Comparison of ENCODE assay signal across 10 cellular contexts in genomic region chr10:114801411-114801813, GRCh38. TPM values are rescaled to one million over a fixed set of nuclear protein-coding genes. Genes with fewer than 3 reads are reported as not detected.
DNase-seq lines count a peak whose midpoint lies in the region; ATAC-seq and TF ChIP-seq lines count a peak whose summit lies in the region.
"Had no signal": no experiment of that assay in that cellular context is flagged by ENCODE, and none has a peak within 500 bp of the region (broad histone marks: within the 10 kb centered on the region; RNA-seq: fewer than 3 reads in every experiment).

No MANE protein-coding gene starts in this region.

- H3K4me3 Mint-ChIP-seq in activated CD8-positive, alpha-beta memory T cell treated with anti-CD3 and anti-CD28 coated beads, Interleukin-2, amount 10 ng/mL, durations not matched to agents 7 days and 5 days: peak overlapping the region; percentile 58

- H2AFZ ChIP-seq in MM.1S (ENCODE audit: low read length) (peak overlapping the region; percentile 51), osteoblast (ENCODE audit: low read length) (peak overlapping the region; percentile 29), PC-9 (no peak overlapping the region)

- intact Hi-C loops in PC-9 (cut with micrococcal nuclease; ENCODE audit: unreplicated experiment): no loop called here

- H3K9me3 Mint-ChIP-seq in activated CD8-positive, alpha-beta memory T cell treated with anti-CD3 and anti-CD28 coated beads, Interleukin-2, amount 10 ng/mL, durations not matched to agents 7 days and 5 days (ENCODE audit: low read depth): peaks cover 2% of the 10 kb centered on the region

- H4K20me1 ChIP-seq in MM.1S (ENCODE audit: insufficient read depth, low read length): no peaks in the 10 kb centered on the region
- H4K20me1 ChIP-seq in osteoblast (ENCODE audit: insufficient read depth, low read length): no peaks in the 10 kb centered on the region
- H4K20me1 ChIP-seq in PC-9 (ENCODE audit: insufficient read depth): no peaks in the 10 kb centered on the region

- BruUV-seq in PC-9 (replicated peaks; lab: Mats Ljungman, UMichigan): no TSS peak

- TF ChIP-seq CTCF in MM.1S (IDR thresholded peaks at IDR 0.05; ENCODE audit: low read length): peak; percentile 20
- no peak for TF ChIP-seq CTCF in osteoblast (IDR thresholded peaks at IDR 0.05; ENCODE audit: extremely low read depth, low read depth, low read length)
- no peak for TF ChIP-seq CTCF in PC-9 (conservative IDR thresholded peaks at IDR 0.05)

- DNase-seq in activated CD8-positive, alpha-beta memory T cell treated with anti-CD3 and anti-CD28 coated beads, Interleukin-2, amount 10 ng/mL, durations not matched to agents 7 days and 5 days: peak; percentile 67
- DNase-seq in activated CD8-positive, alpha-beta memory T cell treated with anti-CD3 and anti-CD28 coated beads for 24 hours: no peak
- DNase-seq in MM.1S: peak; percentile 84
- no peak for DNase-seq in osteoblast (ENCODE audit: insufficient read length, low spot score, missing footprints)
- no peak for DNase-seq in HUDEP-2 (lab: John Stamatoyannopoulos, UW; ENCODE audit: unreplicated experiment in 76 of 76)
- DNase-seq in kidney tubule cell (ENCODE audit: low spot score): no peak
- no peak for DNase-seq in PC-9
- DNase-seq: upper lobe of left lung had no signal

- peaks cover 26% of the 10 kb centered on the region for H3K4me1 ChIP-seq in MM.1S (ENCODE audit: low read length)
- peaks cover 2% of the 10 kb centered on the region for H3K4me1 ChIP-seq in osteoblast (ENCODE audit: insufficient read depth, low read length)
- no peaks in the 10 kb centered on the region for H3K4me1 ChIP-seq in PC-9 (replicated peaks; ENCODE audit: insufficient read depth)
- H3K4me1 ChIP-seq: upper lobe of left lung had no signal

- peaks cover 29% of the 10 kb centered on the region for H3K4me1 Mint-ChIP-seq in activated CD8-positive, alpha-beta memory T cell treated with anti-CD3 and anti-CD28 coated beads, Interleukin-2, amount 10 ng/mL, durations not matched to agents 7 days and 5 days

- peak overlapping the region; percentile 2; the same call in 1 of the 2 replicates for H3K9ac ChIP-seq in MM.1S (ENCODE audit: low read length)

- H3K27ac Mint-ChIP-seq in activated CD8-positive, alpha-beta memory T cell treated with anti-CD3 and anti-CD28 coated beads, Interleukin-2, amount 10 ng/mL, durations not matched to agents 7 days and 5 days: peak overlapping the region; percentile 87

- no peaks in the 10 kb centered on the region for H3K27me3 Mint-ChIP-seq in activated CD8-positive, alpha-beta memory T cell treated with anti-CD3 and anti-CD28 coated beads, Interleukin-2, amount 10 ng/mL, durations not matched to agents 7 days and 5 days

- H3K4me3 ChIP-seq in MM.1S (ENCODE audit: low read length): peak overlapping the region; percentile 33
- no peak overlapping the region for H3K4me3 ChIP-seq in osteoblast (ENCODE audit: insufficient read depth, low read length)
- H3K4me3 ChIP-seq in PC-9: no peak overlapping the region
- H3K4me3 ChIP-seq: upper lobe of left lung had no signal

- peaks cover 22% of the 10 kb centered on the region for H3K36me3 Mint-ChIP-seq in activated CD8-positive, alpha-beta memory T cell treated with anti-CD3 and anti-CD28 coated beads, Interleukin-2, amount 10 ng/mL, durations not matched to agents 7 days and 5 days

- peak overlapping the region; percentile 50 for H3K4me2 ChIP-seq in MM.1S (ENCODE audit: low read depth, low read length)
- H3K4me2 ChIP-seq in osteoblast (ENCODE audit: insufficient read depth, low read length): no peak overlapping the region
- H3K4me2 ChIP-seq in PC-9: no peak overlapping the region

- ATAC-seq in activated CD8-positive, alpha-beta memory T cell treated with anti-CD3 and anti-CD28 coated beads, Interleukin-2, amount 10 ng/mL, durations not matched to agents 7 days and 5 days: peak; percentile 93
- peak; percentile 76 for ATAC-seq in HG02610 (IDR thresholded peaks at IDR 0.05; ENCODE audit: unreplicated experiment)

- no peaks in the 10 kb centered on the region for H3K79me2 ChIP-seq in MM.1S (ENCODE audit: low read length)
- H3K79me2 ChIP-seq in osteoblast (ENCODE audit: insufficient read depth, low read length): no peaks in the 10 kb centered on the region
- no peaks in the 10 kb centered on the region for H3K79me2 ChIP-seq in PC-9 (ENCODE audit: low read depth)

- H3K27me3 ChIP-seq in MM.1S (replicated peaks; ENCODE audit: insufficient read depth, low read length) (no peaks in the 10 kb centered on the region), osteoblast (ENCODE audit: insufficient read depth, low read length) (no peaks in the 10 kb centered on the region), PC-9 (ENCODE audit: insufficient read depth, low read depth) (no peaks in the 10 kb centered on the region)
- H3K27me3 ChIP-seq: upper lobe of left lung had no signal

- no peaks in the 10 kb centered on the region for H3K9me2 ChIP-seq in MM.1S (replicated peaks; ENCODE audit: insufficient read depth, low read length)
- no peaks in the 10 kb centered on the region for H3K9me2 ChIP-seq in PC-9 (ENCODE audit: insufficient read depth)

- H3K9me3 ChIP-seq in MM.1S (replicated peaks; ENCODE audit: insufficient read depth, low read length) (no peaks in the 10 kb centered on the region), osteoblast (ENCODE audit: low read depth, low read length) (no peaks in the 10 kb centered on the region), PC-9 (ENCODE audit: insufficient read depth, low read depth) (no peaks in the 10 kb centered on the region)
- H3K9me3 ChIP-seq: upper lobe of left lung had no signal

- no peaks in the 10 kb centered on the region for H3K36me3 ChIP-seq in MM.1S (replicated peaks; ENCODE audit: insufficient read depth, low read length)
- H3K36me3 ChIP-seq in osteoblast (ENCODE audit: insufficient read depth, low read length): no peaks in the 10 kb centered on the region
- no peaks in the 10 kb centered on the region for H3K36me3 ChIP-seq in PC-9 (ENCODE audit: low read depth)
- H3K36me3 ChIP-seq: upper lobe of left lung had no signal

- CTCF ChIA-PET in activated CD8-positive, alpha-beta memory T cell treated with anti-CD3 and anti-CD28 coated beads, Interleukin-2, amount 10 ng/mL, durations not matched to agents 7 days and 5 days (lab: Charles Lee): interaction anchor here (0.6 to 4.5 kb wide), 6 partner anchors 9 to 78 kb away, joined by 3 to 46 read pairs (median 4); partner anchors contain the start of gene FHIP2A
- CTCF ChIA-PET in PC-9 (lab: Charles Lee): no interaction called here

- POLR2A ChIA-PET in PC-9 (lab: Charles Lee; ENCODE audit: unreplicated experiment): no interaction called here

- peaks cover 12% of the 10 kb centered on the region; the same call in 1 of the 2 replicates for H3F3A ChIP-seq in MM.1S (ENCODE audit: insufficient read depth, low read length)
- H3F3A ChIP-seq in PC-9 (ENCODE audit: insufficient read depth, low read depth): no peaks in the 10 kb centered on the region

- H3K27ac ChIP-seq in MM.1S (ENCODE audit: low read length): peak overlapping the region; percentile 66; the same call in 1 of the 2 replicates
- no peak overlapping the region for H3K27ac ChIP-seq in osteoblast (ENCODE audit: low read depth, low read length)
- H3K27ac ChIP-seq in PC-9: no peak overlapping the region
- H3K27ac ChIP-seq: epithelial cell of prostate, upper lobe of left lung had no signal

RNA-seq across cellular contexts. Expression of gene FHIP2A, which starts 20.2 kb away (rescaled TPM):
- 10 to 100 TPM; 33.5 to 35.7 TPM for total RNA-seq in activated CD8-positive, alpha-beta memory T cell treated with anti-CD3 and anti-CD28 coated beads, Interleukin-2, amount 10 ng/mL, durations not matched to agents 7 days and 5 days
- total RNA-seq in osteoblast (49.6 and 51.9 TPM in 2 replicates), PC-9 (2021) (16.0 and 18.3 TPM in 2 replicates)

Comparison
In these comparisons a context has a peak if more than half of its experiments do, and no peak if none do; other contexts are left out.
1. DNase-seq: peak in activated CD8-positive, alpha-beta memory T cell treated with anti-CD3 and anti-CD28 coated beads, Interleukin-2, amount 10 ng/mL, durations not matched to agents 7 days and 5 days (single experiment) and MM.1S (single experiment); none in activated CD8-positive, alpha-beta memory T cell treated with anti-CD3 and anti-CD28 coated beads for 24 hours (single experiment), osteoblast (single experiment), HUDEP-2 (0 of 76), kidney tubule cell (single experiment) and PC-9 (0 of 2).